Comparison of ENCODE assay signal across 19 cellular contexts in genomic region chr15:84834969-84835368, GRCh38. TPM values are rescaled to one million over a fixed set of nuclear protein-coding genes. Genes with fewer than 3 reads are reported as not detected.
"Had no signal": no experiment of that assay in that cellular context is flagged by ENCODE, and none has a peak within 500 bp of the region (broad histone marks: within the 10 kb centered on the region; RNA-seq: fewer than 3 reads in every experiment).

No MANE protein-coding gene starts in this region.

- H3K4me3 ChIP-seq: esophagus squamous epithelium, left lung, sigmoid colon, stomach, tibial nerve, vagina had no signal

- ATAC-seq: activated T-cell treated with anti-CD3 and anti-CD28 coated beads, Interleukin-2, amount 50 U/mL, for 72 hours; left lung had no signal

- H3K27me3 ChIP-seq: esophagus squamous epithelium, left lung, sigmoid colon, stomach, tibial nerve, vagina had no signal

- H3K4me1 Mint-ChIP-seq: activated naive CD8-positive, alpha-beta T cell treated with anti-CD3 and anti-CD28 coated beads, Interleukin-2, amount 10 ng/mL, durations not matched to agents 7 days and 5 days had no signal

- H3K4me3 Mint-ChIP-seq: activated naive CD8-positive, alpha-beta T cell treated with anti-CD3 and anti-CD28 coated beads, Interleukin-2, amount 10 ng/mL, durations not matched to agents 7 days and 5 days; activated T-cell treated with anti-CD3 and anti-CD28 coated beads, Interleukin-2, amount 50 U/mL, for 72 hours had no signal

- H3K9me3 Mint-ChIP-seq: activated naive CD8-positive, alpha-beta T cell treated with anti-CD3 and anti-CD28 coated beads, Interleukin-2, amount 10 ng/mL, durations not matched to agents 7 days and 5 days; activated T-cell treated with anti-CD3 and anti-CD28 coated beads, Interleukin-2, amount 50 U/mL, for 72 hours had no signal

- H3K36me3 Mint-ChIP-seq: activated naive CD8-positive, alpha-beta T cell treated with anti-CD3 and anti-CD28 coated beads, Interleukin-2, amount 10 ng/mL, durations not matched to agents 7 days and 5 days had no signal

- H3K27ac ChIP-seq: esophagus squamous epithelium, left lung, sigmoid colon, tibial nerve, vagina had no signal

- H3K9me3 ChIP-seq: esophagus squamous epithelium, left lung, sigmoid colon, stomach, tibial nerve, vagina had no signal

- H3K27me3 Mint-ChIP-seq: progenitor cell of endocrine pancreas had no signal

- H3K27ac Mint-ChIP-seq: activated naive CD8-positive, alpha-beta T cell treated with anti-CD3 and anti-CD28 coated beads, Interleukin-2, amount 10 ng/mL, durations not matched to agents 7 days and 5 days; activated T-cell treated with anti-CD3 and anti-CD28 coated beads, Interleukin-2, amount 50 U/mL, for 72 hours; progenitor cell of endocrine pancreas had no signal

- DNase-seq: activated CD4-positive, alpha-beta T cell treated with anti-CD3 and anti-CD28 coated beads for 1 hour; activated CD4-positive, alpha-beta T cell treated with anti-CD3 and anti-CD28 coated beads, Interleukin-2, amount 50 U/mL, for 48 hours; activated naive CD8-positive, alpha-beta T cell treated with anti-CD3 and anti-CD28 coated beads, Interleukin-2, amount 10 ng/mL, durations not matched to agents 7 days and 5 days; activated T-cell treated with anti-CD3 and anti-CD28 coated beads, Interleukin-2, amount 50 U/mL, for 72 hours; anterior cingulate cortex; esophagus squamous epithelium; foreskin fibroblast; head of caudate nucleus; islet precursor cell; left lung; sigmoid colon; stimulated activated CD4-positive, alpha-beta T cell treated with anti-CD3 and anti-CD28 coated beads, Interleukin-4, amount 100 ng/mL, for 1 hour; stimulated activated CD8-positive, alpha-beta memory T cell treated with anti-CD3 and anti-CD28 coated beads, Interleukin-4, amount 100 ng/mL, for 48 hours; stomach; SW 1271 had no signal

- H3K36me3 ChIP-seq: esophagus squamous epithelium, left lung, tibial nerve, vagina had no signal

RNA-seq across cellular contexts. Expression of gene SLC28A1, which starts 49.5 kb away (rescaled TPM):
- total RNA-seq: activated naive CD8-positive, alpha-beta T cell treated with anti-CD3 and anti-CD28 coated beads, Interleukin-2, amount 10 ng/mL, durations not matched to agents 7 days and 5 days; activated T-cell treated with anti-CD3 and anti-CD28 coated beads, Interleukin-2, amount 50 U/mL, for 72 hours; bronchial epithelial cell; esophagus squamous epithelium; left lung; progenitor cell of endocrine pancreas; sigmoid colon; vagina had no signal
- polyA plus RNA-seq: sigmoid colon, stomach had no signal
